10 cellular contexts compared by ENCODE assay signal in genomic region chr17:77924757-77925336, GRCh38. TPM values are rescaled to one million over a fixed set of nuclear protein-coding genes. Genes with fewer than 3 reads are reported as not detected.
DNase-seq lines count a peak whose midpoint lies in the region; ATAC-seq and TF ChIP-seq lines count a peak whose summit lies in the region.
"Had no signal": no experiment of that assay in that cellular context is flagged by ENCODE, and none has a peak within 500 bp of the region (broad histone marks: within the 10 kb centered on the region; RNA-seq: fewer than 3 reads in every experiment).

No MANE protein-coding gene starts in this region.

- H3K4me1 ChIP-seq in iPS-18a (ENCODE audit: control insufficient read depth, low read depth, low read length): peaks cover 41% of the 10 kb centered on the region
- peaks cover 0 to 8% (median 7%) of the 10 kb centered on the region in 4 donors for H3K4me1 ChIP-seq in stomach

- DNase-seq in NCI-H146 treated with DMSO at 0.1 percent for 48 hours (lab: John Stamatoyannopoulos, UW; ENCODE audit: unreplicated experiment) (peak; percentile 29), MCF 10A (ENCODE audit: unreplicated experiment) (peak; percentile 22), stomach (peak; percentile 31)
- DNase-seq in activated CD4-positive, CD25-positive, alpha-beta regulatory T cell (lab: John Stamatoyannopoulos, UW): no peak
- no peak for DNase-seq in stimulated activated CD4-positive, alpha-beta T cell treated with anti-CD3 and anti-CD28 coated beads, Interleukin-4, amount 100 ng/mL, for 1 hour
- DNase-seq: activated naive CD4-positive, alpha-beta T cell treated with anti-CD3 and anti-CD28 coated beads, Interleukin-2, amount 10 ng/mL, durations not matched to agents 7 days and 5 days; EL had no signal

- TF ChIP-seq CTCF in MCF 10A (IDR thresholded peaks at IDR 0.05; ENCODE audit: unreplicated experiment) (no peak), stomach (IDR thresholded peaks at IDR 0.05) (no peak)

- no peak overlapping the region for H3K4me3 Mint-ChIP-seq in MCF 10A (ENCODE audit: unreplicated experiment)
- H3K4me3 Mint-ChIP-seq: activated naive CD4-positive, alpha-beta T cell treated with anti-CD3 and anti-CD28 coated beads, Interleukin-2, amount 10 ng/mL, durations not matched to agents 7 days and 5 days had no signal

- POLR2A ChIA-PET in MCF 10A (lab: Yijun Ruan, JAX): no interaction called here

- peak overlapping the region; percentile 21 for H3K4me3 ChIP-seq in iPS-18a (ENCODE audit: low read length)
- no peak overlapping the region for H3K4me3 ChIP-seq in stomach

- H3K9ac ChIP-seq in iPS-18a (ENCODE audit: low read length): no peak overlapping the region

- intact Hi-C loops in MCF 10A (cut with micrococcal nuclease): no loop called here
- intact Hi-C loops in stomach (cut with DNase I; ENCODE audit: low total_unique reads): no loop called here

- TF ChIP-seq EP300 in stomach (IDR thresholded peaks at IDR 0.05): no peak

- no peaks in the 10 kb centered on the region for H3K36me3 Mint-ChIP-seq in MCF 10A (ENCODE audit: insufficient read depth, unreplicated experiment)
- H3K36me3 Mint-ChIP-seq: activated naive CD4-positive, alpha-beta T cell treated with anti-CD3 and anti-CD28 coated beads, Interleukin-2, amount 10 ng/mL, durations not matched to agents 7 days and 5 days had no signal

- H3K9me3 ChIP-seq in iPS-18a (ENCODE audit: control insufficient read depth, low read depth, low read length): no peaks in the 10 kb centered on the region
- peaks cover 0 to 6% (median 0%) of the 10 kb centered on the region in 4 donors for H3K9me3 ChIP-seq in stomach

- H3K9me3 Mint-ChIP-seq in MCF 10A (ENCODE audit: unreplicated experiment): no peaks in the 10 kb centered on the region
- H3K9me3 Mint-ChIP-seq: activated naive CD4-positive, alpha-beta T cell treated with anti-CD3 and anti-CD28 coated beads, Interleukin-2, amount 10 ng/mL, durations not matched to agents 7 days and 5 days had no signal

- no peak for ATAC-seq in HG03095 (IDR thresholded peaks at IDR 0.05; ENCODE audit: unreplicated experiment)

- no peak for TF ChIP-seq POLR2A in stomach (IDR thresholded peaks at IDR 0.05)

- CTCF ChIA-PET in MCF 10A (lab: Yijun Ruan, JAX): interaction anchor here (0.6 to 0.8 kb wide), 2 partner anchors 58 to 450 kb away, joined by 3 to 4 read pairs; no protein-coding TSS in a partner anchor

- 21 to 40% (median 34%) methylated on average over 9 to 14 of the region's 14 CpGs for WGBS in stomach, 5 donors

- no TSS peak for BruUV-seq in MCF 10A (replicated peaks; lab: Mats Ljungman, UMichigan)

- H3K4me1 Mint-ChIP-seq in MCF 10A (ENCODE audit: insufficient read depth, unreplicated experiment): no peaks in the 10 kb centered on the region

- H3K36me3 ChIP-seq in iPS-18a (ENCODE audit: control insufficient read depth, low read depth, low read length): no peaks in the 10 kb centered on the region
- H3K36me3 ChIP-seq in stomach: no peaks in the 10 kb centered on the region

- no peak overlapping the region for H3K27ac Mint-ChIP-seq in MCF 10A (ENCODE audit: low read depth, unreplicated experiment)
- H3K27ac Mint-ChIP-seq: activated naive CD4-positive, alpha-beta T cell treated with anti-CD3 and anti-CD28 coated beads, Interleukin-2, amount 10 ng/mL, durations not matched to agents 7 days and 5 days had no signal

- peaks cover 67% of the 10 kb centered on the region for H3K27me3 Mint-ChIP-seq in MCF 10A (ENCODE audit: insufficient read depth, unreplicated experiment)

- H3K27ac ChIP-seq in iPS-18a (ENCODE audit: low read length): no peak overlapping the region
- H3K27ac ChIP-seq in stomach: no peak overlapping the region
- H3K27ac ChIP-seq: epithelial cell of prostate had no signal

- H3K27me3 ChIP-seq in iPS-18a (ENCODE audit: control insufficient read depth, insufficient read depth, low read length) (no peaks in the 10 kb centered on the region), stomach (peaks cover 0 to 49% (median 11%) of the 10 kb centered on the region in 3 donors)

RNA-seq across cellular contexts. Expression of gene TNRC6C, which starts 33.7 kb away (rescaled TPM):
- 15.7 and 16.4 TPM in 2 replicates for total RNA-seq in MCF 10A (2022)
- 10 to 100 TPM in 4 of 5 donors, 1 to 10 TPM in 1; 2.9 to 64.8 (median 18.9) TPM for total RNA-seq in stomach
- polyA plus RNA-seq in stomach: 1 to 10 TPM in 2 of 3 donors, under 1 TPM in 1; 0.92 to 1.9 (median 1.8) TPM

Comparison
In these comparisons a context has a peak if more than half of its experiments do, and no peak if none do; other contexts are left out.
1. DNase-seq: peak in NCI-H146 treated with DMSO at 0.1 percent for 48 hours (single experiment), MCF 10A (single experiment) and stomach (single experiment); none in activated CD4-positive, CD25-positive, alpha-beta regulatory T cell (0 of 4) and stimulated activated CD4-positive, alpha-beta T cell treated with anti-CD3 and anti-CD28 coated beads, Interleukin-4, amount 100 ng/mL, for 1 hour (single experiment).